In genomic region chr4:182242260-182242659, GRCh38 we compare ENCODE assay signal across 9 cellular contexts. TPM values are rescaled to one million over a fixed set of nuclear protein-coding genes. Genes with fewer than 3 reads are reported as not detected.
DNase-seq lines count a peak whose midpoint lies in the region; ATAC-seq, FAIRE-seq and TF ChIP-seq lines count a peak whose summit lies in the region.
"Not testable (repeated sequence)": the region's sequence is repeated elsewhere in the genome, so short reads cannot be mapped to it uniquely, and the experiment has no call there.
"Had no signal": no experiment of that assay in that cellular context is flagged by ENCODE, and none has a peak within 500 bp of the region (broad histone marks: within the 10 kb centered on the region; RNA-seq: fewer than 3 reads in every experiment).

No MANE protein-coding gene starts in this region.

- not testable (repeated sequence) for ATAC-seq in A549; IMR-90 (ENCODE audit: low read depth)

- H4K8ac ChIP-seq in IMR-90 (ENCODE audit: low read depth in 2 of 2, low read length in 2 of 2) (0 out of 4 replicates have a peak overlapping the region, but pooled peaks of 1 of the 2 experiments have one; percentile 23), trophoblast cell (ENCODE audit: low read depth, low read length) (peak overlapping the region; percentile 50)
- not testable (repeated sequence) for H4K8ac ChIP-seq in mesendoderm (ENCODE audit: low read depth, low read length)

- 63% methylated on average over 4 of the region's 4 CpGs for WGBS in A549 (ENCODE audit: missing lambda C conversion rate)
- WGBS in IMR-90 (ENCODE audit: extremely low coverage in 2 of 2, insufficient read length in 1 of 2), 2 experiments, result no CpG with 5 or more reads among the region's 4 CpGs
- 95 to 96% methylated on average over 3 to 4 of the region's 4 CpGs for WGBS in endodermal cell (ENCODE audit: insufficient coverage in 1 of 2, insufficient read length in 1 of 2), 2 experiments
- WGBS in mesendoderm (ENCODE audit: extremely low coverage, insufficient coverage, low lambda C conversion rate), result no CpG with 5 or more reads among the region's 4 CpGs
- no CpG with 5 or more reads among the region's 4 CpGs for WGBS in trophoblast cell (ENCODE audit: extremely low coverage, insufficient coverage, insufficient read length)

- H3K9me1 ChIP-seq in IMR-90 (ENCODE audit: insufficient read depth, low read length), result not testable (repeated sequence)

- peak overlapping the region; percentile 35 to 91; a peak in 5 of 6 replicates for H3K27ac ChIP-seq in A549
- not testable (repeated sequence) for H3K27ac ChIP-seq in IMR-90 (ENCODE audit: insufficient read depth, low read length); endodermal cell (ENCODE audit: low read depth, low read length)
- peak overlapping the region; percentile 48 for H3K27ac ChIP-seq in mesendoderm (ENCODE audit: low read depth, low read length)
- H3K27ac ChIP-seq in trophoblast cell (ENCODE audit: low read depth, low read length), result peak overlapping the region; percentile 94

- H3K4me3 ChIP-seq in A549; IMR-90 (ENCODE audit: insufficient read depth, low read depth, low read length); endodermal cell (ENCODE audit: low read length); mesendoderm (ENCODE audit: low read length); trophoblast cell (ENCODE audit: low read depth, low read length): not testable (repeated sequence)

- not testable (repeated sequence) for H3K79me1 ChIP-seq in IMR-90 (ENCODE audit: low read depth in 1 of 2, low read length in 2 of 2); mesendoderm (ENCODE audit: low read length)
- H3K79me1 ChIP-seq in trophoblast cell (ENCODE audit: low read length), result peaks cover 50% of the 10 kb centered on the region

- H3K27me3 ChIP-seq in IMR-90 (ENCODE audit: control insufficient read depth, insufficient read depth, low read length); endodermal cell (ENCODE audit: control insufficient read depth, insufficient read depth, low read length, poor library complexity, severe bottlenecking); mesendoderm (ENCODE audit: insufficient read depth, low read length, poor library complexity); trophoblast cell (ENCODE audit: insufficient read depth, low read length): not testable (repeated sequence)

- in situ Hi-C loops in IMR-90 (cut with MboI; ENCODE audit: low sequenced_read_pairs), result not testable (repeated sequence)

- H3K18ac ChIP-seq in IMR-90 (ENCODE audit: low read depth, low read length) (peak overlapping the region; percentile 33; the same call in 1 of the 2 replicates), mesendoderm (ENCODE audit: low read length) (peak overlapping the region; percentile 81), trophoblast cell (ENCODE audit: low read length) (peak overlapping the region; percentile 57)

- not testable (repeated sequence) for H3K9me3 Mint-ChIP-seq in HFFc6, endodermal cell

- H3K9ac ChIP-seq in IMR-90 (ENCODE audit: low read depth, low read length); endodermal cell (ENCODE audit: extremely low read depth, low read length, poor library complexity, severe bottlenecking); mesendoderm (ENCODE audit: low read length); trophoblast cell (ENCODE audit: low read length): not testable (repeated sequence)

- BruUV-seq in IMR-90 (replicated peaks; lab: Mats Ljungman, UMichigan), result not testable (repeated sequence)

- not testable (repeated sequence) for H3K4me2 ChIP-seq in A549; IMR-90 (ENCODE audit: low read depth, low read length); mesendoderm (ENCODE audit: low read length); trophoblast cell (ENCODE audit: low read length)

- TF ChIP-seq EP300 in A549 (IDR thresholded peaks at IDR 0.05), result not testable (repeated sequence)

- not testable (repeated sequence) for TF ChIP-seq POLR2A in A549 (IDR thresholded peaks at IDR 0.05; ENCODE audit: low read length); IMR-90 (IDR thresholded peaks at IDR 0.05; ENCODE audit: low read depth, low read length)

- not testable (repeated sequence) for H3K79me2 ChIP-seq in mesendoderm (ENCODE audit: control insufficient read depth, insufficient read depth, low read length)
- peaks cover 10% of the 10 kb centered on the region for H3K79me2 ChIP-seq in trophoblast cell (ENCODE audit: control insufficient read depth, insufficient read depth, low read length, poor library complexity)

- CTCF ChIA-PET in A549 (lab: Yijun Ruan, JAX); IMR-90 (lab: Yijun Ruan, JAX): not testable (repeated sequence)

- peak overlapping the region; percentile 61; the same call in 1 of the 2 replicates for H3K4me3 Mint-ChIP-seq in HFFc6
- H3K4me3 Mint-ChIP-seq in endodermal cell, result not testable (repeated sequence)

- not testable (repeated sequence) for H4K12ac ChIP-seq in trophoblast cell (ENCODE audit: low read depth, low read length)

- not testable (repeated sequence) for TF ChIP-seq CTCF in A549 (IDR thresholded peaks at IDR 0.05); HFFc6 (IDR thresholded peaks at IDR 0.05); IMR-90 (conservative IDR thresholded peaks at IDR 0.05; ENCODE audit: low read depth, low read length); endodermal cell (conservative IDR thresholded peaks at IDR 0.05)

- H2AK9ac ChIP-seq in IMR-90 (replicated peaks; ENCODE audit: low read depth, low read length, poor library complexity), result not testable (repeated sequence)

- not testable (repeated sequence) for H4K91ac ChIP-seq in IMR-90 (ENCODE audit: insufficient read depth, low read depth, low read length)
- H4K91ac ChIP-seq in trophoblast cell (ENCODE audit: low read depth, low read length), result peak overlapping the region; percentile 93

- H2BK20ac ChIP-seq in IMR-90 (ENCODE audit: low read depth, low read length), result 0 out of 2 replicates have a peak overlapping the region, but pooled peaks have one; percentile 52

- peak overlapping the region; percentile 69; the same call in 1 of the 2 replicates for H2AK5ac ChIP-seq in IMR-90 (ENCODE audit: low read depth, low read length)
- H2AK5ac ChIP-seq in mesendoderm (ENCODE audit: low read length); trophoblast cell (ENCODE audit: low read length): not testable (repeated sequence)

- dilution Hi-C loops in IMR-90 (cut with HindIII; ENCODE audit: low sequenced_read_pairs, unreplicated experiment), result not testable (repeated sequence)

- H2AFZ ChIP-seq in IMR-90 (replicated peaks; ENCODE audit: low read length, poor library complexity); trophoblast cell (ENCODE audit: insufficient read depth, low read length, poor library complexity): not testable (repeated sequence)

- not testable (repeated sequence) for H3K9me3 ChIP-seq in A549; IMR-90 (ENCODE audit: control insufficient read depth, insufficient read depth, low read length); endodermal cell (ENCODE audit: control insufficient read depth, low read length); trophoblast cell (ENCODE audit: insufficient read depth, low read depth, low read length)

- not testable (repeated sequence) for H3K23ac ChIP-seq in IMR-90 (ENCODE audit: low read depth, low read length); mesendoderm (ENCODE audit: low read length); trophoblast cell (ENCODE audit: low read length)

- not testable (repeated sequence) for H3K4ac ChIP-seq in IMR-90 (ENCODE audit: low read depth, low read length)
- peak overlapping the region; percentile 94 for H3K4ac ChIP-seq in mesendoderm (ENCODE audit: low read depth, low read length)
- peak overlapping the region; percentile 24 for H3K4ac ChIP-seq in trophoblast cell (ENCODE audit: low read depth, low read length)

- H3K27me3 Mint-ChIP-seq in HFFc6 (ENCODE audit: insufficient read depth); endodermal cell (ENCODE audit: insufficient read depth): not testable (repeated sequence)

- 0 out of 3 replicates have a peak overlapping the region, but pooled peaks have one; percentile 39 for H2BK15ac ChIP-seq in IMR-90 (ENCODE audit: low read depth, low read length)
- H2BK15ac ChIP-seq in mesendoderm (replicated peaks; ENCODE audit: low read depth), result not testable (repeated sequence)

- TF ChIP-seq RAD21 in A549 (conservative IDR thresholded peaks at IDR 0.05 in 1 of 2, IDR thresholded peaks at IDR 0.05 in 1 of 2); IMR-90 (IDR thresholded peaks at IDR 0.05; ENCODE audit: low read length): not testable (repeated sequence)

- not testable (repeated sequence) for H4K5ac ChIP-seq in IMR-90 (ENCODE audit: low read depth, low read length); mesendoderm (ENCODE audit: low read length)

- not testable (repeated sequence) for H3K36me3 ChIP-seq in IMR-90 (ENCODE audit: control insufficient read depth, insufficient read depth, low read length); endodermal cell (ENCODE audit: control insufficient read depth, insufficient read depth, low read length); mesendoderm (ENCODE audit: control insufficient read depth, insufficient read depth, low read length); trophoblast cell (ENCODE audit: control insufficient read depth in 1 of 2, insufficient read depth in 2 of 2, low read length in 2 of 2)

- peak overlapping the region; percentile 29 for H2BK12ac ChIP-seq in trophoblast cell (ENCODE audit: low read length)

- FAIRE-seq in A549 (lab: Jason Lieb, UNC), result not testable (repeated sequence)

- H3K4me1 Mint-ChIP-seq in HFFc6 (ENCODE audit: low read depth) (peaks cover 77% of the 10 kb centered on the region), endodermal cell (peaks cover 44% of the 10 kb centered on the region)

- H2BK120ac ChIP-seq in IMR-90 (ENCODE audit: low read depth, low read length) (0 out of 2 replicates have a peak overlapping the region, but pooled peaks have one; percentile 59), trophoblast cell (ENCODE audit: insufficient read depth, low read length, poor library complexity) (peak overlapping the region; percentile 62)
- H2BK120ac ChIP-seq in mesendoderm (ENCODE audit: low read depth, low read length), result not testable (repeated sequence)

- not testable (repeated sequence) for H3K56ac ChIP-seq in IMR-90 (ENCODE audit: extremely low read depth, insufficient read depth, low read length); mesendoderm (ENCODE audit: low read length)

- DNase-seq in A549 (ENCODE audit: low read depth in 1 of 2, low spot score in 1 of 2); HFFc6; IMR-90; endodermal cell; mesendoderm; trophoblast cell: not testable (repeated sequence)

- not testable (repeated sequence) for H2BK5ac ChIP-seq in IMR-90 (ENCODE audit: low read depth, low read length, poor library complexity, severe bottlenecking)
- H2BK5ac ChIP-seq in mesendoderm (ENCODE audit: low read length) (peak overlapping the region; percentile 20), trophoblast cell (ENCODE audit: low read depth, low read length, poor library complexity) (peak overlapping the region; percentile 87)

- not testable (repeated sequence) for H4K20me1 ChIP-seq in IMR-90 (ENCODE audit: insufficient read depth, low read length)

- H3K4me1 ChIP-seq in A549 (peaks cover 41% of the 10 kb centered on the region), IMR-90 (ENCODE audit: control insufficient read depth, insufficient read depth, low read length) (peaks cover 16% of the 10 kb centered on the region), endodermal cell (ENCODE audit: control insufficient read depth, insufficient read depth, low read length) (peaks cover 22% of the 10 kb centered on the region), mesendoderm (ENCODE audit: control insufficient read depth, low read depth, low read length) (peaks cover 18% of the 10 kb centered on the region), trophoblast cell (ENCODE audit: control insufficient read depth in 1 of 2, insufficient read depth in 2 of 2, low read length in 2 of 2) (peaks cover 21 to 34% of the 10 kb centered on the region in 2 experiments)

- peak overlapping the region; percentile 79 for H3K27ac Mint-ChIP-seq in HFFc6
- H3K27ac Mint-ChIP-seq in endodermal cell, result peak overlapping the region; percentile 85

- peaks cover 12% of the 10 kb centered on the region for H3K36me3 Mint-ChIP-seq in HFFc6 (ENCODE audit: low read depth)
- H3K36me3 Mint-ChIP-seq in endodermal cell (ENCODE audit: low read depth), result not testable (repeated sequence)

- H3K14ac ChIP-seq in IMR-90 (replicated peaks; ENCODE audit: low read depth, low read length) (0 out of 2 replicates have a peak overlapping the region, but pooled peaks have one; percentile 35), trophoblast cell (ENCODE audit: low read length) (peak overlapping the region; percentile 67)

- intact Hi-C loops in IMR-90 (cut with micrococcal nuclease), result loop anchor here (10.0 kb wide), 1 partner anchor 683 kb away; no protein-coding TSS in a partner anchor

- POLR2A ChIA-PET in A549 (lab: Yijun Ruan, JAX); IMR-90 (lab: Charles Lee; ENCODE audit: unreplicated experiment): not testable (repeated sequence)

RNA-seq across cellular contexts. Expression of gene TENM3, which starts 0.9 kb away (rescaled TPM):
- 2.4 and 2.6 TPM in 2 replicates for polyA plus RNA-seq in A549 (2011; rRNA removed)
- 0.28 and 0.36 TPM in 2 replicates for polyA plus RNA-seq in A549 (2012; cell fraction: cytosol; rRNA removed)
- 1.2 and 1.7 TPM in 2 replicates for polyA plus RNA-seq in A549 (2012; cell fraction: nucleus; rRNA removed)
- polyA plus RNA-seq in A549 (2017; fragmentation: RNase III; extraction: RNeasy Plus Mini Kit Qiagen cat#74134 plus additional on column Dnase treatment), result 4.8 to 7.3 TPM (median 5.7 TPM) in 3 replicates
- polyA minus RNA-seq in A549 (2011; rRNA and poly(A)+ RNA removed), result 8.3 and 9.1 TPM in 2 replicates
- 10 to 100 TPM; 31.1 to 52.1 (median 42.0) TPM for total RNA-seq in HFFc6 (2021; fragmentation: NEBNext Ultra II Directional; extraction: Animal tissue kit (Norgen Biotek cat#: 25700))
- 127 and 173 TPM in 2 replicates for total RNA-seq in IMR-90 (2012; rRNA removed)
- 29.9 and 31.3 TPM in 2 replicates for polyA plus RNA-seq in IMR-90 (2012; rRNA removed)
- 17.3 and 27.4 TPM in 2 replicates for polyA plus RNA-seq in IMR-90 (2012; cell fraction: cytosol; rRNA removed)
- polyA plus RNA-seq in IMR-90 (2012; cell fraction: nucleus; rRNA removed; ENCODE audit: low replicate concordance), result 22.0 and 26.1 TPM in 2 replicates
- 10 to 100 TPM; 39.5 to 51.9 TPM for total RNA-seq in endodermal cell
- polyA plus RNA-seq in endodermal cell (2013, experiment 1 of 2), result 99.7 TPM
- polyA plus RNA-seq in endodermal cell (2013, experiment 2 of 2), result 99.9 TPM
- polyA plus RNA-seq in mesendoderm (2013, experiment 1 of 2), result 20.7 TPM
- polyA plus RNA-seq in mesendoderm (2013, experiment 2 of 2), result 20.5 TPM
- polyA plus RNA-seq in trophoblast cell (2013), result 112 and 119 TPM in 2 replicates
- total RNA-seq: CD4-positive, alpha-beta T cell; CD8-positive, alpha-beta memory T cell had no signal
- polyA plus RNA-seq: CD14-positive monocyte; CD8-positive, alpha-beta memory T cell had no signal
